Comparison of ENCODE assay signal across 1 cellular context in genomic region chr15:58773024-58773423, GRCh38.
TF ChIP-seq lines count a peak whose summit lies in the region.

No MANE protein-coding gene starts in this region.

TF ChIP-seq in IMR-90, 13 proteins besides CTCF, POLR2A, EP300 and RAD21:
- TF ChIP-seq MAZ (IDR thresholded peaks at IDR 0.05; ENCODE audit: borderline replicate concordance, low read depth, low read length) = no peak
- no peak for TF ChIP-seq CHD1 (IDR thresholded peaks at IDR 0.05; ENCODE audit: low read depth, low read length)
- no peak for TF ChIP-seq RCOR1 (IDR thresholded peaks at IDR 0.05; ENCODE audit: insufficient replicate concordance, low read length)
- no peak for TF ChIP-seq MAFK (IDR thresholded peaks at IDR 0.05; ENCODE audit: low read depth, low read length)
TF ChIP-seq in IMR-90: peak in this region for 0.
